ENCODE assay signal across 1 cellular context in genomic region chr1:92298573-92299476, GRCh38.
TF ChIP-seq lines count a peak whose summit lies in the region.

TSS of gene GLMN (minus strand) at chr1:92298987. CDS start at chr1:92297999, 988 bp downstream.
TSS of gene RPAP2 (plus strand) at chr1:92299059. CDS start at chr1:92299074, 15 bp downstream.

TF ChIP-seq in HepG2, 621 proteins besides CTCF, POLR2A, EP300 and RAD21 (continued from another document and continues in another):
- TF ChIP-seq ZNF639 (CRISPR knock-in tag; conservative IDR thresholded peaks at IDR 0.05), result 0 out of 2 replicates have a peak, but pooled peaks have one; percentile 18
- peak; percentile 83 for TF ChIP-seq SAP130 (CRISPR knock-in tag; IDR thresholded peaks at IDR 0.05; ENCODE audit: low read depth)
- TF ChIP-seq ZZZ3 (CRISPR knock-in tag; IDR thresholded peaks at IDR 0.05; ENCODE audit: borderline replicate concordance), result peak; percentile 65; the same call in 1 of the 2 replicates
- no peak for TF ChIP-seq ZNF143 (CRISPR knock-in tag; IDR thresholded peaks at IDR 0.05)
- TF ChIP-seq, protein P1, sequence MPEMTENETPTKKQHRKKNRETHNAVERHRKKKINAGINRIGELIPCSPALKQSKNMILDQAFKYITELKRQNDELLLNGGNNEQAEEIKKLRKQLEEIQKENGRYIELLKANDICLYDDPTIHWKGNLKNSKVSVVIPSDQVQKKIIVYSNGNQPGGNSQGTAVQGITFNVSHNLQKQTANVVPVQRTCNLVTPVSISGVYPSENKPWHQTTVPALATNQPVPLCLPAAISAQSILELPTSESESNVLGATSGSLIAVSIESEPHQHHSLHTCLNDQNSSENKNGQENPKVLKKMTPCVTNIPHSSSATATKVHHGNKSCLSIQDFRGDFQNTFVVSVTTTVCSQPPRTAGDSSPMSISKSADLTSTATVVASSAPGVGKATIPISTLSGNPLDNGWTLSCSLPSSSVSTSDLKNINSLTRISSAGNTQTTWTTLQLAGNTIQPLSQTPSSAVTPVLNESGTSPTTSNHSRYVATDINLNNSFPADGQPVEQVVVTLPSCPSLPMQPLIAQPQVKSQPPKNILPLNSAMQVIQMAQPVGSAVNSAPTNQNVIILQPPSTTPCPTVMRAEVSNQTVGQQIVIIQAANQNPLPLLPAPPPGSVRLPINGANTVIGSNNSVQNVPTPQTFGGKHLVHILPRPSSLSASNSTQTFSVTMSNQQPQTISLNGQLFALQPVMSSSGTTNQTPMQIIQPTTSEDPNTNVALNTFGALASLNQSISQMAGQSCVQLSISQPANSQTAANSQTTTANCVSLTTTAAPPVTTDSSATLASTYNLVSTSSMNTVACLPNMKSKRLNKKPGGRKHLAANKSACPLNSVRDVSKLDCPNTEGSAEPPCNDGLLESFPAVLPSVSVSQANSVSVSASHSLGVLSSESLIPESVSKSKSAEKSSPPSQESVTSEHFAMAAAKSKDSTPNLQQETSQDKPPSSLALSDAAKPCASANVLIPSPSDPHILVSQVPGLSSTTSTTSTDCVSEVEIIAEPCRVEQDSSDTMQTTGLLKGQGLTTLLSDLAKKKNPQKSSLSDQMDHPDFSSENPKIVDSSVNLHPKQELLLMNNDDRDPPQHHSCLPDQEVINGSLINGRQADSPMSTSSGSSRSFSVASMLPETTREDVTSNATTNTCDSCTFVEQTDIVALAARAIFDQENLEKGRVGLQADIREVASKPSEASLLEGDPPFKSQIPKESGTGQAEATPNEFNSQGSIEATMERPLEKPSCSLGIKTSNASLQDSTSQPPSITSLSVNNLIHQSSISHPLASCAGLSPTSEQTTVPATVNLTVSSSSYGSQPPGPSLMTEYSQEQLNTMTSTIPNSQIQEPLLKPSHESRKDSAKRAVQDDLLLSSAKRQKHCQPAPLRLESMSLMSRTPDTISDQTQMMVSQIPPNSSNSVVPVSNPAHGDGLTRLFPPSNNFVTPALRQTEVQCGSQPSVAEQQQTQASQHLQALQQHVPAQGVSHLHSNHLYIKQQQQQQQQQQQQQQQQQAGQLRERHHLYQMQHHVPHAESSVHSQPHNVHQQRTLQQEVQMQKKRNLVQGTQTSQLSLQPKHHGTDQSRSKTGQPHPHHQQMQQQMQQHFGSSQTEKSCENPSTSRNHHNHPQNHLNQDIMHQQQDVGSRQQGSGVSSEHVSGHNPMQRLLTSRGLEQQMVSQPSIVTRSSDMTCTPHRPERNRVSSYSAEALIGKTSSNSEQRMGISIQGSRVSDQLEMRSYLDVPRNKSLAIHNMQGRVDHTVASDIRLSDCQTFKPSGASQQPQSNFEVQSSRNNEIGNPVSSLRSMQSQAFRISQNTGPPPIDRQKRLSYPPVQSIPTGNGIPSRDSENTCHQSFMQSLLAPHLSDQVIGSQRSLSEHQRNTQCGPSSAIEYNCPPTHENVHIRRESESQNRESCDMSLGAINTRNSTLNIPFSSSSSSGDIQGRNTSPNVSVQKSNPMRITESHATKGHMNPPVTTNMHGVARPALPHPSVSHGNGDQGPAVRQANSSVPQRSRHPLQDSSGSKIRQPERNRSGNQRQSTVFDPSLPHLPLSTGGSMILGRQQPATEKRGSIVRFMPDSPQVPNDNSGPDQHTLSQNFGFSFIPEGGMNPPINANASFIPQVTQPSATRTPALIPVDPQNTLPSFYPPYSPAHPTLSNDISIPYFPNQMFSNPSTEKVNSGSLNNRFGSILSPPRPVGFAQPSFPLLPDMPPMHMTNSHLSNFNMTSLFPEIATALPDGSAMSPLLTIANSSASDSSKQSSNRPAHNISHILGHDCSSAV (CRISPR knock-in tag; IDR thresholded peaks at IDR 0.05; ENCODE audit: borderline replicate concordance), result no peak
- TF ChIP-seq JUN (CRISPR knock-in tag; IDR thresholded peaks at IDR 0.05), result no peak
- no peak for TF ChIP-seq TRIM24 (CRISPR knock-in tag; IDR thresholded peaks at IDR 0.05)
- TF ChIP-seq, protein P2, sequence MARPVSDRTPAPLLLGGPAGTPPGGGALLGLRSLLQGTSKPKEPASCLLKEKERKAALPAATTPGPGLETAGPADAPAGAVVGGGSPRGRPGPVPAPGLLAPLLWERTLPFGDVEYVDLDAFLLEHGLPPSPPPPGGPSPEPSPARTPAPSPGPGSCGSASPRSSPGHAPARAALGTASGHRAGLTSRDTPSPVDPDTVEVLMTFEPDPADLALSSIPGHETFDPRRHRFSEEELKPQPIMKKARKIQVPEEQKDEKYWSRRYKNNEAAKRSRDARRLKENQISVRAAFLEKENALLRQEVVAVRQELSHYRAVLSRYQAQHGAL (CRISPR knock-in tag; IDR thresholded peaks at IDR 0.05; ENCODE audit: not compliant biosample characterization), result no peak
- no peak for TF ChIP-seq ATF1 (CRISPR knock-in tag; IDR thresholded peaks at IDR 0.05)
- TF ChIP-seq ZHX2 (IDR thresholded peaks at IDR 0.05; ENCODE audit: low read depth), result no peak
- no peak; the same call in 1 of the 2 replicates for TF ChIP-seq ZHX2 (CRISPR knock-in tag; IDR thresholded peaks at IDR 0.05; ENCODE audit: borderline replicate concordance)
- peak; percentile 50; the same call in 1 of the 2 replicates for TF ChIP-seq MAZ (IDR thresholded peaks at IDR 0.05; ENCODE audit: borderline replicate concordance, low read depth, low read length)
- peak; percentile 68 for TF ChIP-seq MAZ (CRISPR knock-in tag; IDR thresholded peaks at IDR 0.05; ENCODE audit: low read depth)
- no peak for TF ChIP-seq GPN1 (CRISPR knock-in tag; IDR thresholded peaks at IDR 0.05; ENCODE audit: borderline replicate concordance)
- TF ChIP-seq NFIC (IDR thresholded peaks at IDR 0.05; ENCODE audit: low read length), result no peak
- no peak for TF ChIP-seq RFXANK (CRISPR knock-in tag; IDR thresholded peaks at IDR 0.05)
- TF ChIP-seq PTBP1 (IDR thresholded peaks at IDR 0.05; ENCODE audit: low read depth, low read length, poor library complexity, severe bottlenecking), result no peak
- TF ChIP-seq FOXA1 (IDR thresholded peaks at IDR 0.05), result no peak
- TF ChIP-seq FOXA1 (CRISPR knock-in tag; IDR thresholded peaks at IDR 0.05), result 0 out of 2 replicates have a peak, but pooled peaks have one; percentile 21
- peak; percentile 68; the same call in 1 of the 2 replicates for TF ChIP-seq ZNF768 (CRISPR knock-in tag; IDR thresholded peaks at IDR 0.05)
- no peak for TF ChIP-seq HNRNPH1 (optimal IDR thresholded peaks at IDR 0.05; ENCODE audit: low read depth, low read length)
- no peak for TF ChIP-seq MTF2 (CRISPR knock-in tag; IDR thresholded peaks at IDR 0.05; ENCODE audit: borderline replicate concordance)
- peak; percentile 54; the same call in 1 of the 2 replicates for TF ChIP-seq RXRB (CRISPR knock-in tag; IDR thresholded peaks at IDR 0.05; ENCODE audit: borderline replicate concordance)
- 0 out of 2 replicates have a peak, but pooled peaks have one; percentile 21 for TF ChIP-seq KLF15 (CRISPR knock-in tag; IDR thresholded peaks at IDR 0.05; ENCODE audit: borderline replicate concordance)
- TF ChIP-seq, protein P3, sequence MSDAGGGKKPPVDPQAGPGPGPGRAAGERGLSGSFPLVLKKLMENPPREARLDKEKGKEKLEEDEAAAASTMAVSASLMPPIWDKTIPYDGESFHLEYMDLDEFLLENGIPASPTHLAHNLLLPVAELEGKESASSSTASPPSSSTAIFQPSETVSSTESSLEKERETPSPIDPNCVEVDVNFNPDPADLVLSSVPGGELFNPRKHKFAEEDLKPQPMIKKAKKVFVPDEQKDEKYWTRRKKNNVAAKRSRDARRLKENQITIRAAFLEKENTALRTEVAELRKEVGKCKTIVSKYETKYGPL (CRISPR knock-in tag; IDR thresholded peaks at IDR 0.05), result peak; percentile 31; the same call in 1 of the 2 replicates
- no peak for TF ChIP-seq MATR3 (CRISPR knock-in tag; IDR thresholded peaks at IDR 0.05)
- TF ChIP-seq PHF21A (CRISPR knock-in tag; IDR thresholded peaks at IDR 0.05), result no peak
- peak; percentile 93 for TF ChIP-seq ZFY (CRISPR knock-in tag; IDR thresholded peaks at IDR 0.05)
- TF ChIP-seq SKI (IDR thresholded peaks at IDR 0.05; ENCODE audit: partially characterized antibody), result no peak
- TF ChIP-seq RFX1 (IDR thresholded peaks at IDR 0.05), result no peak
- no peak for TF ChIP-seq ISX (CRISPR knock-in tag; conservative IDR thresholded peaks at IDR 0.05)
- peak; percentile 89 for TF ChIP-seq FOXC1 (CRISPR knock-in tag; IDR thresholded peaks at IDR 0.05; ENCODE audit: borderline replicate concordance)
- no peak for TF ChIP-seq FOXO4 (CRISPR knock-in tag; conservative IDR thresholded peaks at IDR 0.05)
- TF ChIP-seq, protein P4, sequence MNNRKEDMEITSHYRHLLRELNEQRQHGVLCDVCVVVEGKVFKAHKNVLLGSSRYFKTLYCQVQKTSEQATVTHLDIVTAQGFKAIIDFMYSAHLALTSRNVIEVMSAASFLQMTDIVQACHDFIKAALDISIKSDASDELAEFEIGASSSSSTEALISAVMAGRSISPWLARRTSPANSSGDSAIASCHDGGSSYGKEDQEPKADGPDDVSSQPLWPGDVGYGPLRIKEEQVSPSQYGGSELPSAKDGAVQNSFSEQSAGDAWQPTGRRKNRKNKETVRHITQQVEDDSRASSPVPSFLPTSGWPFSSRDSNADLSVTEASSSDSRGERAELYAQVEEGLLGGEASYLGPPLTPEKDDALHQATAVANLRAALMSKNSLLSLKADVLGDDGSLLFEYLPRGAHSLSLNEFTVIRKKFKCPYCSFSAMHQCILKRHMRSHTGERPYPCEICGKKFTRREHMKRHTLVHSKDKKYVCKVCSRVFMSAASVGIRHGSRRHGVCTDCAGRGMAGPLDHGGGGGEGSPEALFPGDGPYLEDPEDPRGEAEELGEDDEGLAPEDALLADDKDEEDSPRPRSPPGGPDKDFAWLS (CRISPR knock-in tag; IDR thresholded peaks at IDR 0.05; ENCODE audit: borderline replicate concordance), result no peak
- no peak for TF ChIP-seq ZNF713 (CRISPR knock-in tag; IDR thresholded peaks at IDR 0.05)
- peak; percentile 69 for TF ChIP-seq TFE3 (CRISPR knock-in tag; IDR thresholded peaks at IDR 0.05)
